In genomic region chr1:32744063-32744410, GRCh38 we compare ENCODE assay signal across 24 cellular contexts. TPM values are rescaled to one million over a fixed set of nuclear protein-coding genes. Genes with fewer than 3 reads are reported as not detected.
A peak's percentile ranks its signal among the peaks of the same experiment; 100 is the strongest.
DNase-seq lines count a peak whose midpoint lies in the region; ATAC-seq and TF ChIP-seq lines count a peak whose summit lies in the region.
"Had no signal": no experiment of that assay in that cellular context is flagged by ENCODE, and none has a peak within 500 bp of the region (broad histone marks: within the 10 kb centered on the region; RNA-seq: fewer than 3 reads in every experiment).

No MANE protein-coding gene starts in this region.

- H3K27ac ChIP-seq in GM23338 (ENCODE audit: low read depth) = no peak overlapping the region
- H3K27ac ChIP-seq: brain microvascular endothelial cell, neutrophil had no signal

- peaks cover 0 to 3% (median 0%) of the 10 kb centered on the region in 5 experiments for H3K9me3 Mint-ChIP-seq in brain
- no peaks in the 10 kb centered on the region for H3K9me3 Mint-ChIP-seq in progenitor cell of endocrine pancreas (ENCODE audit: low read depth)
- no peaks in the 10 kb centered on the region for H3K9me3 Mint-ChIP-seq in GM23338
- H3K9me3 Mint-ChIP-seq: activated naive CD4-positive, alpha-beta T cell treated with anti-CD3 and anti-CD28 coated beads, Interleukin-2, amount 50 U/mL, for 24 hours; activated T-cell treated with anti-CD3 and anti-CD28 coated beads, Interleukin-2, amount 50 U/mL, for 72 hours; dendritic cell treated with granulocyte-macrophage colony-stimulating factor and Interleukin-4, amounts not matched to agents 40 ng/mL and 50 ng/mL, for 4 days; memory B cell; stimulated activated naive CD8-positive, alpha-beta T cell treated with anti-CD3 and anti-CD28 coated beads, Interleukin-15, Interleukin-2, amounts not matched to agents 100 ng/mL and 50 ng/mL, for 24 hours had no signal

- H3K4me1 Mint-ChIP-seq in brain (peaks cover 13% of the 10 kb centered on the region), progenitor cell of endocrine pancreas (ENCODE audit: low read depth) (peaks cover 14% of the 10 kb centered on the region), GM23338 (peaks cover 24% of the 10 kb centered on the region)
- H3K4me1 Mint-ChIP-seq: memory B cell had no signal

- ATAC-seq in GM23338 (no peak), GM21786 (IDR thresholded peaks at IDR 0.05; ENCODE audit: unreplicated experiment) (no peak)
- ATAC-seq: activated T-cell treated with anti-CD3 and anti-CD28 coated beads, Interleukin-2, amount 50 U/mL, for 72 hours had no signal

- H3K4me3 ChIP-seq in LNCaP clone FGC (ENCODE audit: low read depth, low read length) (peak overlapping the region; percentile 78), GM23338 (no peak overlapping the region)
- H3K4me3 ChIP-seq: heart left ventricle, sigmoid colon, uterus had no signal

- peaks cover 19% of the 10 kb centered on the region for H3K27me3 ChIP-seq in GM23338 (ENCODE audit: insufficient read depth)
- H3K27me3 ChIP-seq: brain microvascular endothelial cell, heart left ventricle, sigmoid colon, uterus had no signal

- H3K36me3 ChIP-seq in GM23338 (ENCODE audit: insufficient read depth) = no peaks in the 10 kb centered on the region
- H3K36me3 ChIP-seq: brain microvascular endothelial cell, heart left ventricle, neutrophil, sigmoid colon, uterus had no signal

- no peaks in the 10 kb centered on the region for H3K79me2 ChIP-seq in GM23338 (replicated peaks; ENCODE audit: insufficient read depth)

- peaks cover 13% of the 10 kb centered on the region for H3K4me1 ChIP-seq in GM23338 (ENCODE audit: insufficient read depth)
- H3K4me1 ChIP-seq: uterus had no signal

- no peaks in the 10 kb centered on the region; the same call in 1 of the 2 replicates for H4K20me1 ChIP-seq in GM23338 (replicated peaks; ENCODE audit: insufficient read depth)

- no peak overlapping the region for H2AFZ ChIP-seq in GM23338

- TF ChIP-seq CTCF in LNCaP clone FGC (IDR thresholded peaks at IDR 0.05; ENCODE audit: control insufficient read depth, extremely low read depth, insufficient read depth) (no peak), brain (conservative IDR thresholded peaks at IDR 0.05) (no peak), progenitor cell of endocrine pancreas (IDR thresholded peaks at IDR 0.05; ENCODE audit: unreplicated experiment) (no peak), GM23338 (conservative IDR thresholded peaks at IDR 0.05; ENCODE audit: low read depth in 2 of 2) (no peak)

- H3K9me2 ChIP-seq in GM23338 (ENCODE audit: insufficient read depth) = no peaks in the 10 kb centered on the region

- H3K27me3 Mint-ChIP-seq in brain (peaks cover 29% of the 10 kb centered on the region), progenitor cell of endocrine pancreas (no peaks in the 10 kb centered on the region), GM23338 (ENCODE audit: insufficient read depth, low read depth, poor library complexity) (peaks cover 30% of the 10 kb centered on the region)

- no peak overlapping the region for H3K4me2 ChIP-seq in GM23338

- DNase-seq in LNCaP clone FGC (ENCODE audit: low read depth) (no peak), kidney glomerular epithelial cell (lab: John Stamatoyannopoulos, UW) (peak; percentile 34), progenitor cell of endocrine pancreas (ENCODE audit: low spot score, unreplicated experiment) (no peak), GM23338 (ENCODE audit: low spot score) (no peak), NCI-H524 (lab: John Stamatoyannopoulos, UW) (no peak), NCI-H226 (no peak)
- DNase-seq: activated T-cell treated with anti-CD3 and anti-CD28 coated beads, Interleukin-2, amount 50 U/mL, for 72 hours; brain microvascular endothelial cell; heart left ventricle; IMR-90; NCI-H187; NCI-H510A treated with DMSO at 0.1 percent for 48 hours; SHP77; sigmoid colon; stimulated activated CD4-positive, alpha-beta T cell treated with anti-CD3 and anti-CD28 coated beads, Interleukin-1b, Interleukin-23, amount 100 ng/mL, for 48 hours; T-helper 1 cell; uterus had no signal

- H3K36me3 Mint-ChIP-seq in brain (no peaks in the 10 kb centered on the region), progenitor cell of endocrine pancreas (ENCODE audit: insufficient read depth) (peaks cover 8% of the 10 kb centered on the region), GM23338 (ENCODE audit: low read depth) (no peaks in the 10 kb centered on the region)
- H3K36me3 Mint-ChIP-seq: activated naive CD4-positive, alpha-beta T cell treated with anti-CD3 and anti-CD28 coated beads, Interleukin-2, amount 50 U/mL, for 24 hours; memory B cell had no signal

- H3K4me3 Mint-ChIP-seq in brain = peak overlapping the region in 3 of 5 experiments; percentile 31 to 88 (median 70)
- H3K4me3 Mint-ChIP-seq in progenitor cell of endocrine pancreas (ENCODE audit: low read depth) = peak overlapping the region; percentile 42
- H3K4me3 Mint-ChIP-seq in GM23338 = no peak overlapping the region
- H3K4me3 Mint-ChIP-seq: activated naive CD4-positive, alpha-beta T cell treated with anti-CD3 and anti-CD28 coated beads, Interleukin-2, amount 50 U/mL, for 24 hours; activated T-cell treated with anti-CD3 and anti-CD28 coated beads, Interleukin-2, amount 50 U/mL, for 72 hours; dendritic cell treated with granulocyte-macrophage colony-stimulating factor and Interleukin-4, amounts not matched to agents 40 ng/mL and 50 ng/mL, for 4 days; memory B cell; stimulated activated naive CD8-positive, alpha-beta T cell treated with anti-CD3 and anti-CD28 coated beads, Interleukin-15, Interleukin-2, amounts not matched to agents 100 ng/mL and 50 ng/mL, for 24 hours had no signal

- peaks cover 23% of the 10 kb centered on the region for H3F3A ChIP-seq in GM23338 (replicated peaks; ENCODE audit: low read depth)

- peak overlapping the region in 3 of 5 experiments; percentile 4 to 84 (median 71) for H3K27ac Mint-ChIP-seq in brain
- H3K27ac Mint-ChIP-seq in progenitor cell of endocrine pancreas = peak overlapping the region; percentile 88
- H3K27ac Mint-ChIP-seq in GM23338 = no peak overlapping the region
- H3K27ac Mint-ChIP-seq: activated naive CD4-positive, alpha-beta T cell treated with anti-CD3 and anti-CD28 coated beads, Interleukin-2, amount 50 U/mL, for 24 hours; activated T-cell treated with anti-CD3 and anti-CD28 coated beads, Interleukin-2, amount 50 U/mL, for 72 hours; dendritic cell treated with granulocyte-macrophage colony-stimulating factor and Interleukin-4, amounts not matched to agents 40 ng/mL and 50 ng/mL, for 4 days; memory B cell; stimulated activated naive CD8-positive, alpha-beta T cell treated with anti-CD3 and anti-CD28 coated beads, Interleukin-15, Interleukin-2, amounts not matched to agents 100 ng/mL and 50 ng/mL, for 24 hours had no signal

TF ChIP-seq in GM23338, 12 proteins besides CTCF, POLR2A, EP300 and RAD21:
- TF ChIP-seq REST (IDR thresholded peaks at IDR 0.05; ENCODE audit: unreplicated experiment) (no peak), STAT1 (IDR thresholded peaks at IDR 0.05; ENCODE audit: unreplicated experiment) (no peak), ZNF114 (CRISPR knock-in tag; IDR thresholded peaks at IDR 0.05) (no peak), ZNF331 (CRISPR knock-in tag; IDR thresholded peaks at IDR 0.05; ENCODE audit: low read depth) (no peak)

RNA-seq across cellular contexts. Expression of gene SYNC, which starts 41.5 kb away (rescaled TPM):
- polyA plus RNA-seq in brain (ENCODE audit: insufficient read depth, low read depth, low replicate concordance) = 1.9 TPM
- total RNA-seq in progenitor cell of endocrine pancreas = 0.40 TPM in 1 of 2 replicates, not detected in the other
- not detected in 2 replicates for total RNA-seq in GM23338 (2014; rRNA removed; shearing (Covaris generic))
- 0.31 TPM in 1 of 2 replicates, not detected in the other for polyA plus RNA-seq in GM23338 (2016; fragmentation: Nextera tagmentation; extraction: Ambion mirVana)
- total RNA-seq: activated T-cell treated with anti-CD3 and anti-CD28 coated beads, Interleukin-2, amount 50 U/mL, for 72 hours had no signal
